10 cellular contexts compared by ENCODE assay signal in genomic region chr1:178238722-178239510, GRCh38.
DNase-seq lines count a peak whose midpoint lies in the region; ATAC-seq, FAIRE-seq and TF ChIP-seq lines count a peak whose summit lies in the region.
"Had no signal": no experiment of that assay in that cellular context is flagged by ENCODE, and none has a peak within 500 bp of the region (broad histone marks: within the 10 kb centered on the region; RNA-seq: fewer than 3 reads in every experiment).

No MANE protein-coding gene starts in this region.

- no peak for TF ChIP-seq POLR2A in prostate gland (IDR thresholded peaks at IDR 0.05)

- intact Hi-C loops in pancreas (cut with DNase I): no loop called here
- intact Hi-C loops in activated CD8-positive, alpha-beta T cell treated with anti-CD3 and anti-CD28 coated beads for 36 hours (cut with micrococcal nuclease): no loop called here
- intact Hi-C loops in prostate gland (cut with DNase I): no loop called here

- no peaks in the 10 kb centered on the region for H3K9me3 Mint-ChIP-seq in activated CD8-positive, alpha-beta T cell treated with anti-CD3 and anti-CD28 coated beads for 36 hours
- H3K9me3 Mint-ChIP-seq: T-helper 1 cell treated with Interleukin-12 subunit alpha and Interleukin-12 subunit beta and Interleukin-4 antibody, amounts not matched to agents 30 μg/mL and 1 μg/mL, for 36 hours had no signal

- WGBS in pancreas, 2 donors: 28 to 34% methylated on average over 1 of the region's 1 CpG
- WGBS in prostate gland: 13% methylated on average over 1 of the region's 1 CpG

- H3K27ac Mint-ChIP-seq in activated CD8-positive, alpha-beta T cell treated with anti-CD3 and anti-CD28 coated beads for 36 hours: no peak overlapping the region
- H3K27ac Mint-ChIP-seq: T-helper 1 cell treated with Interleukin-12 subunit alpha and Interleukin-12 subunit beta and Interleukin-4 antibody, amounts not matched to agents 30 μg/mL and 1 μg/mL, for 36 hours had no signal

- no peaks in the 10 kb centered on the region for H3K27me3 Mint-ChIP-seq in activated CD8-positive, alpha-beta T cell treated with anti-CD3 and anti-CD28 coated beads for 36 hours

- H3K4me3 ChIP-seq in pancreas (no peak overlapping the region), prostate gland (no peak overlapping the region)

- H3K4me1 Mint-ChIP-seq in activated CD8-positive, alpha-beta T cell treated with anti-CD3 and anti-CD28 coated beads for 36 hours (ENCODE audit: low read depth): no peaks in the 10 kb centered on the region

- ATAC-seq in pancreas: peak in 3 of 4 donors; percentile 34 to 79 (median 73)
- no peak for ATAC-seq in activated CD8-positive, alpha-beta T cell treated with anti-CD3 and anti-CD28 coated beads for 36 hours
- ATAC-seq in GM21717 (IDR thresholded peaks at IDR 0.05; ENCODE audit: unreplicated experiment): no peak
- ATAC-seq: left lobe of liver had no signal

- no peaks in the 10 kb centered on the region for H3K36me3 Mint-ChIP-seq in activated CD8-positive, alpha-beta T cell treated with anti-CD3 and anti-CD28 coated beads for 36 hours (ENCODE audit: low read depth)

- FAIRE-seq in pancreas (lab: Jason Lieb, UNC): no peak

- H3K36me3 ChIP-seq in pancreas: no peaks in the 10 kb centered on the region
- H3K36me3 ChIP-seq in prostate gland: no peaks in the 10 kb centered on the region

- TF ChIP-seq CTCF in pancreas (IDR thresholded peaks at IDR 0.05) (no peak), prostate gland (IDR thresholded peaks at IDR 0.05) (no peak)
- no peak for TF ChIP-seq CTCF in activated CD8-positive, alpha-beta T cell treated with anti-CD3 and anti-CD28 coated beads for 36 hours (IDR thresholded peaks at IDR 0.05)

- H3K9me3 ChIP-seq in pancreas (no peaks in the 10 kb centered on the region), prostate gland (no peaks in the 10 kb centered on the region)

- H3K27ac ChIP-seq in pancreas (no peak overlapping the region), prostate gland (no peak overlapping the region)

- H3K4me1 ChIP-seq in pancreas (no peaks in the 10 kb centered on the region), prostate gland (replicated peaks) (no peaks in the 10 kb centered on the region)

- DNase-seq in GM04503 (ENCODE audit: low read depth) (peak; percentile 98), NOMO-1 treated with DMSO at 0.1 percent for 48 hours (lab: John Stamatoyannopoulos, UW; ENCODE audit: unreplicated experiment) (peak; percentile 53), dermis blood vessel endothelial cell (peak; percentile 76), pancreas (no peak), midbrain (lab: John Stamatoyannopoulos, UW) (no peak), prostate gland (ENCODE audit: low spot score) (no peak)
- no peak for DNase-seq in activated CD8-positive, alpha-beta T cell treated with anti-CD3 and anti-CD28 coated beads for 36 hours

- no peak overlapping the region for H3K4me3 Mint-ChIP-seq in activated CD8-positive, alpha-beta T cell treated with anti-CD3 and anti-CD28 coated beads for 36 hours
- H3K4me3 Mint-ChIP-seq: T-helper 1 cell treated with Interleukin-12 subunit alpha and Interleukin-12 subunit beta and Interleukin-4 antibody, amounts not matched to agents 30 μg/mL and 1 μg/mL, for 36 hours had no signal

- POLR2A ChIA-PET in activated CD8-positive, alpha-beta T cell treated with anti-CD3 and anti-CD28 coated beads for 36 hours (lab: Charles Lee): no interaction called here

- CTCF ChIA-PET in activated CD8-positive, alpha-beta T cell treated with anti-CD3 and anti-CD28 coated beads for 36 hours (lab: Charles Lee): no interaction called here

- no peaks in the 10 kb centered on the region for H3K27me3 ChIP-seq in pancreas
- no peaks in the 10 kb centered on the region for H3K27me3 ChIP-seq in prostate gland (replicated peaks; ENCODE audit: insufficient read depth)

Comparison
In these comparisons a context has a peak if more than half of its experiments do, and no peak if none do; other contexts are left out.
1. DNase-seq: peak in GM04503 (single experiment), NOMO-1 treated with DMSO at 0.1 percent for 48 hours (single experiment) and dermis blood vessel endothelial cell (single experiment); none in pancreas (0 of 6), activated CD8-positive, alpha-beta T cell treated with anti-CD3 and anti-CD28 coated beads for 36 hours (single experiment), midbrain (single experiment) and prostate gland (single experiment).
2. ATAC-seq: peak in pancreas (3 of 4); none in activated CD8-positive, alpha-beta T cell treated with anti-CD3 and anti-CD28 coated beads for 36 hours (single experiment) and GM21717 (single experiment).